Comparison of ENCODE assay signal across 23 cellular contexts in genomic region chr2:141710589-141711239, GRCh38.
DNase-seq lines count a peak whose midpoint lies in the region; ATAC-seq, FAIRE-seq and TF ChIP-seq lines count a peak whose summit lies in the region.
"Had no signal": no experiment of that assay in that cellular context is flagged by ENCODE, and none has a peak within 500 bp of the region (broad histone marks: within the 10 kb centered on the region; RNA-seq: fewer than 3 reads in every experiment).

No MANE protein-coding gene starts in this region.

- H3K23me2 ChIP-seq in H1 (ENCODE audit: low read depth, low read length), result no peaks in the 10 kb centered on the region

- no peak overlapping the region for H3K14ac ChIP-seq in H1 (ENCODE audit: insufficient read length)

- H2BK20ac ChIP-seq in H1 (ENCODE audit: low read length), result no peak overlapping the region

- H3K79me1 ChIP-seq in H1 (ENCODE audit: low read depth, low read length), result no peaks in the 10 kb centered on the region

- H4K91ac ChIP-seq in H1 (replicated peaks; ENCODE audit: insufficient read length, low read length), result no peak overlapping the region

- H3K36me3 ChIP-seq in SJCRH30 (no peaks in the 10 kb centered on the region), H1 (ENCODE audit: control insufficient read depth in 2 of 4, insufficient read depth in 4 of 4, low read length in 3 of 4) (no peaks in the 10 kb centered on the region), right lobe of liver (no peaks in the 10 kb centered on the region)
- H3K36me3 ChIP-seq: BE2C, BLaER1 had no signal

- CTCF ChIA-PET in H1 (lab: Charles Lee; ENCODE audit: partially characterized antibody), result no interaction called here
- CTCF ChIA-PET in activated naive CD4-positive, alpha-beta T cell treated with anti-CD3 and anti-CD28 coated beads for 36 hours (lab: Charles Lee), result no interaction called here

- peak; percentile 85 to 94 (median 92) for ATAC-seq in right lobe of liver
- ATAC-seq: CD8-positive, alpha-beta T cell had no signal

- H3K4me1 ChIP-seq in SJCRH30 (peaks cover 55% of the 10 kb centered on the region), H1 (replicated peaks in 1 of 4; ENCODE audit: control insufficient read depth in 3 of 4, insufficient read depth in 4 of 4, low read length in 3 of 4) (no peaks in the 10 kb centered on the region), right lobe of liver (peaks cover 0 to 22% (median 2%) of the 10 kb centered on the region in 4 donors)
- H3K4me1 ChIP-seq: BE2C, BLaER1, Caco-2 had no signal

- H3K27me3 ChIP-seq in SJCRH30 (no peaks in the 10 kb centered on the region), H1 (replicated peaks in 1 of 4; ENCODE audit: control insufficient read depth in 3 of 4, extremely low read depth in 1 of 4, insufficient read depth in 3 of 4, low read length in 3 of 4) (peaks cover 0 to 1% (median 0%) of the 10 kb centered on the region in 4 experiments; a peak in 1 of 7 replicates), right lobe of liver (no peaks in the 10 kb centered on the region)
- H3K27me3 ChIP-seq: BE2C, BLaER1 had no signal

- no peak overlapping the region for H2BK12ac ChIP-seq in H1 (ENCODE audit: low read depth, low read length)

- H3K4me3 ChIP-seq in SJCRH30 (no peak overlapping the region), H1 (ENCODE audit: extremely low read depth in 1 of 4, insufficient read depth in 2 of 4, low read depth in 3 of 4, low read length in 4 of 4) (no peak overlapping the region), right lobe of liver (no peak overlapping the region)
- H3K4me3 ChIP-seq: BLaER1 had no signal

- no peaks in the 10 kb centered on the region for H3K27me3 Mint-ChIP-seq in activated naive CD4-positive, alpha-beta T cell treated with anti-CD3 and anti-CD28 coated beads for 36 hours (ENCODE audit: low read depth)
- H3K27me3 Mint-ChIP-seq: CD4-positive, alpha-beta T cell had no signal

- H3K4me3 Mint-ChIP-seq in activated naive CD4-positive, alpha-beta T cell treated with anti-CD3 and anti-CD28 coated beads for 36 hours, result no peak overlapping the region
- H3K4me3 Mint-ChIP-seq: CD14-positive monocyte; CD4-positive, alpha-beta T cell; CD8-positive, alpha-beta T cell had no signal

- no peak overlapping the region for H3K9ac ChIP-seq in H1 (replicated peaks in 1 of 4; ENCODE audit: extremely low read depth in 1 of 4, low read depth in 3 of 4, low read length in 3 of 4)
- H3K9ac ChIP-seq: BLaER1 had no signal

- H4K20me1 ChIP-seq in H1 (replicated peaks in 1 of 2; ENCODE audit: control insufficient read depth in 1 of 2, insufficient read depth in 2 of 2, low read length in 2 of 2), result no peaks in the 10 kb centered on the region
- H4K20me1 ChIP-seq: BLaER1 had no signal

- no peaks in the 10 kb centered on the region for H3K4me1 Mint-ChIP-seq in activated naive CD4-positive, alpha-beta T cell treated with anti-CD3 and anti-CD28 coated beads for 36 hours (ENCODE audit: low read depth)
- H3K4me1 Mint-ChIP-seq: CD14-positive monocyte had no signal

- H3K56ac ChIP-seq in H1 (replicated peaks; ENCODE audit: insufficient read length, low read depth, low read length), result no peak overlapping the region

- H2AK5ac ChIP-seq in H1 (ENCODE audit: low read depth, low read length), result no peak overlapping the region

- FAIRE-seq in H1 (lab: Jason Lieb, UNC), result no peak
- FAIRE-seq: A204.1, D721Med, G401.6, GM12891, GM19239 had no signal

- no peak overlapping the region for H3K27ac Mint-ChIP-seq in activated naive CD4-positive, alpha-beta T cell treated with anti-CD3 and anti-CD28 coated beads for 36 hours
- H3K27ac Mint-ChIP-seq: CD4-positive, alpha-beta T cell; CD8-positive, alpha-beta T cell had no signal

- no peak overlapping the region for H3K18ac ChIP-seq in H1 (ENCODE audit: extremely low read depth, low read length)

- intact Hi-C loops in right lobe of liver (cut with DNase I), result no loop called here
- intact Hi-C loops in activated naive CD4-positive, alpha-beta T cell treated with anti-CD3 and anti-CD28 coated beads for 36 hours (cut with micrococcal nuclease), result no loop called here

- POLR2A ChIA-PET in H1 (lab: Charles Lee; ENCODE audit: partially characterized antibody), result no interaction called here

- no peaks in the 10 kb centered on the region for H3K79me2 ChIP-seq in H1 (ENCODE audit: control insufficient read depth in 1 of 2, insufficient read depth in 2 of 2, low read length in 2 of 2)

- WGBS in H1 (ENCODE audit: extremely low coverage in 1 of 2, insufficient coverage in 1 of 2, insufficient read length in 1 of 2, insufficient replicate concordance in 2 of 2, low coverage in 1 of 2, low lambda C conversion rate in 2 of 2, missing lambda C conversion rate in 1 of 2), 2 experiments, result 95% methylated on average over 3 of the region's 3 CpGs; no CpG with 5 or more reads in 1 of the 2 experiments
- 13% methylated on average over 3 of the region's 3 CpGs for WGBS in right lobe of liver (ENCODE audit: insufficient coverage, low coverage, low lambda C conversion rate, missing lambda C conversion rate)

- no peak for TF ChIP-seq CTCF in H1 (IDR thresholded peaks at IDR 0.05; ENCODE audit: control extremely low read depth in 1 of 3, insufficient read depth in 1 of 3, low read depth in 1 of 3, low read length in 3 of 3)
- TF ChIP-seq CTCF in right lobe of liver (IDR thresholded peaks at IDR 0.05), result no peak

- H3K9me3 ChIP-seq in SJCRH30 (replicated peaks) (peaks cover 4% of the 10 kb centered on the region), H1 (ENCODE audit: insufficient read depth in 2 of 2, low read depth in 1 of 2, low read length in 1 of 2) (no peaks in the 10 kb centered on the region), right lobe of liver (no peaks in the 10 kb centered on the region)
- H3K9me3 ChIP-seq: BE2C, BLaER1, Caco-2 had no signal

- no peak for TF ChIP-seq POLR2A in H1 (IDR thresholded peaks at IDR 0.05; ENCODE audit: control extremely low read depth in 1 of 2, low read depth in 2 of 2, low read length in 2 of 2)
- no peak for TF ChIP-seq POLR2A in right lobe of liver (IDR thresholded peaks at IDR 0.05)

- DNase-seq in SJCRH30 (peak in 1 of 2 experiments; percentile 10), H1 (ENCODE audit: low read depth in 1 of 2, low spot score in 2 of 2) (no peak), right lobe of liver (no peak), HT-29 (ENCODE audit: low spot score) (no peak), NK-92 (lab: John Stamatoyannopoulos, UW; ENCODE audit: unreplicated experiment) (no peak)
- no peak for DNase-seq in activated naive CD4-positive, alpha-beta T cell treated with anti-CD3 and anti-CD28 coated beads for 36 hours
- DNase-seq: 8988T; ACHN; BE2C; C1 segment of cervical spinal cord; Caco-2; Calu3; CD4-positive, alpha-beta T cell; CD8-positive, alpha-beta T cell; DMS79 treated with DMSO at 0.1 percent for 48 hours; GF-D8 had no signal

- H2AFZ ChIP-seq in H1 (ENCODE audit: low read length), result no peak overlapping the region

- no peak overlapping the region for H3K4ac ChIP-seq in H1 (replicated peaks; ENCODE audit: insufficient read length, low read depth, low read length)

- H2BK5ac ChIP-seq in H1 (ENCODE audit: low read depth, low read length), result no peak overlapping the region

- no peak overlapping the region for H4K5ac ChIP-seq in H1 (ENCODE audit: insufficient read length, low read depth, low read length)

- TF ChIP-seq EP300 in H1 (IDR thresholded peaks at IDR 0.05; ENCODE audit: borderline replicate concordance in 1 of 2, low read depth in 2 of 2, low read length in 2 of 2), result no peak

- H2BK15ac ChIP-seq in H1 (ENCODE audit: low read length), result 0 out of 2 replicates have a peak overlapping the region, but pooled peaks have one; percentile 1

- H3K23ac ChIP-seq in H1 (ENCODE audit: insufficient read length), result no peak overlapping the region

- H3K27ac ChIP-seq in SJCRH30 (peak overlapping the region; percentile 98), H1 (ENCODE audit: low read depth, low read length) (no peak overlapping the region), right lobe of liver (peak overlapping the region in 2 of 3 donors; percentile 48 to 61)
- H3K27ac ChIP-seq: BLaER1 had no signal

- H3K9me3 Mint-ChIP-seq in activated naive CD4-positive, alpha-beta T cell treated with anti-CD3 and anti-CD28 coated beads for 36 hours, result peaks cover 2% of the 10 kb centered on the region

- H4K8ac ChIP-seq in H1 (ENCODE audit: extremely low read depth, insufficient read depth, low read length), result no peak overlapping the region

- H2BK120ac ChIP-seq in H1 (replicated peaks; ENCODE audit: low read depth, low read length), result no peak overlapping the region

- no peak for TF ChIP-seq RAD21 in H1 (IDR thresholded peaks at IDR 0.05 in 1 of 2, conservative IDR thresholded peaks at IDR 0.05 in 1 of 2; ENCODE audit: low read depth in 2 of 2, low read length in 2 of 2)

- H3K4me2 ChIP-seq in H1 (ENCODE audit: insufficient read depth in 1 of 2, low read depth in 2 of 2, low read length in 2 of 2), result no peak overlapping the region
- H3K4me2 ChIP-seq: BLaER1 had no signal

- H3K36me3 Mint-ChIP-seq in activated naive CD4-positive, alpha-beta T cell treated with anti-CD3 and anti-CD28 coated beads for 36 hours (ENCODE audit: low read depth), result no peaks in the 10 kb centered on the region
- H3K36me3 Mint-ChIP-seq: CD14-positive monocyte; CD8-positive, alpha-beta T cell had no signal

TF ChIP-seq in H1, 55 proteins besides CTCF, POLR2A, EP300 and RAD21:
- TF ChIP-seq JUND (IDR thresholded peaks at IDR 0.05; ENCODE audit: low read length), result no peak
- TF ChIP-seq MAFK (IDR thresholded peaks at IDR 0.05; ENCODE audit: low read depth, low read length), result no peak
- TF ChIP-seq KDM1A (IDR thresholded peaks at IDR 0.05; ENCODE audit: borderline replicate concordance, low read length), result no peak
- TF ChIP-seq GABPA (IDR thresholded peaks at IDR 0.05; ENCODE audit: borderline replicate concordance, insufficient read depth, low read length), result no peak
- TF ChIP-seq USF2 (IDR thresholded peaks at IDR 0.05; ENCODE audit: low read length), result no peak
- no peak for TF ChIP-seq CHD1 (IDR thresholded peaks at IDR 0.05; ENCODE audit: low read depth, low read length)
- no peak for TF ChIP-seq YY1 (IDR thresholded peaks at IDR 0.05; ENCODE audit: low read depth, low read length)
- no peak for TF ChIP-seq SRF (IDR thresholded peaks at IDR 0.05; ENCODE audit: low read depth, low read length)
- TF ChIP-seq KDM4A (IDR thresholded peaks at IDR 0.05; ENCODE audit: low read depth, low read length, severe bottlenecking), result no peak
- TF ChIP-seq TEAD4 (IDR thresholded peaks at IDR 0.05; ENCODE audit: low read depth, low read length), result no peak
- TF ChIP-seq RFX5 (IDR thresholded peaks at IDR 0.05; ENCODE audit: borderline replicate concordance, low read depth, low read length), result no peak
- TF ChIP-seq CBX8 (IDR thresholded peaks at IDR 0.05; ENCODE audit: borderline replicate concordance, low read depth, low read length), result no peak
